Comparison of ENCODE assay signal across 1 cellular context in the genomic region with DNA sequence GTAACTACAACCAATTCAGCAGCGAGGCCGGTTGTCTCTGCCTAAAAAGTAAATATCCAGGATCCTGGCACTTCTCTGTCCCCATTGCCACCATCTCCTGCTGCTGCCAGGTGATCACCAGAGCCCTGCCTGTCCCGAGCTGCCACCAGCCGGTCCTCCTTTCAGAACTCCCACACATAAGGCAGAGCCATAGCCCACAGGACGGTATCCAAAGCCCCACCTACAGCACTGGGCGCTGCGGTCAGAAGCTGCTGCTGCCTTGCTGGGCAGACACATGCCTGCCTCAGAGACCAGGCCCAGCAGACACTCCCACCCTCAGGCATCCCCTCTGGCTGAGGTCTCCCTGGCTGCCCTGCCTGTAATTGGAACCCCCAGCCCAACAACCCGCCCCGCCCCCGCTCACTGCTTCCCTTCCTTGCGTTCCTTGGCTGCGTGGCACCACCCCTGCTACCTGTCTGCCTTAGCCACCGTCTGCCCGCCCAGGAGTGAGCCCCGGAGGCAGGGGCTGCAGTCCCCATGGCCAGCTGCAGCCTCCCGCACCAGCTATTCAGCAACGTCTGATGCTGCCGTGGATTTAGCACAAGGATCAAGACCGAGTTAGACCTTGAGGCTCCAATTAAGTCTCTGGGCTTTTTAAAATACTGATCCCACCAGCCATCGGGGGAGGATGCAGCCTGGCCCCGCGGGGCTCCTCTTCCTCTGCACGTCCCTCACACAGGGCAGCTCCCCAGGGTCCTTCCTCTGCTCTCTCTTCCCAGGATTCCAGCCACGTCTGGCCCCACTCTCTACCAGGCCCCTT.
TF ChIP-seq lines count a peak whose summit lies in the region.

No MANE protein-coding gene starts in this region.

TF ChIP-seq in SK-N-SH, 30 proteins besides CTCF, POLR2A, EP300 and RAD21:
- TF ChIP-seq ZBTB33 (IDR thresholded peaks at IDR 0.05; ENCODE audit: borderline replicate concordance, low read depth) (no peak), MAX (IDR thresholded peaks at IDR 0.05; ENCODE audit: low read depth) (no peak), TEAD4 (IDR thresholded peaks at IDR 0.05; ENCODE audit: borderline replicate concordance, insufficient read depth) (no peak), CHD2 (IDR thresholded peaks at IDR 0.05; ENCODE audit: low read length, partially characterized antibody) (no peak), POLR2AphosphoS5 (IDR thresholded peaks at IDR 0.05; ENCODE audit: low read depth, low read length) (no peak), RXRA (IDR thresholded peaks at IDR 0.05; ENCODE audit: borderline replicate concordance, low read depth) (no peak), MXI1 (IDR thresholded peaks at IDR 0.05; ENCODE audit: low read depth, low read length) (no peak), FOXJ3 (CRISPR knock-in tag; IDR thresholded peaks at IDR 0.05) (no peak)
- TF ChIP-seq, protein P1, sequence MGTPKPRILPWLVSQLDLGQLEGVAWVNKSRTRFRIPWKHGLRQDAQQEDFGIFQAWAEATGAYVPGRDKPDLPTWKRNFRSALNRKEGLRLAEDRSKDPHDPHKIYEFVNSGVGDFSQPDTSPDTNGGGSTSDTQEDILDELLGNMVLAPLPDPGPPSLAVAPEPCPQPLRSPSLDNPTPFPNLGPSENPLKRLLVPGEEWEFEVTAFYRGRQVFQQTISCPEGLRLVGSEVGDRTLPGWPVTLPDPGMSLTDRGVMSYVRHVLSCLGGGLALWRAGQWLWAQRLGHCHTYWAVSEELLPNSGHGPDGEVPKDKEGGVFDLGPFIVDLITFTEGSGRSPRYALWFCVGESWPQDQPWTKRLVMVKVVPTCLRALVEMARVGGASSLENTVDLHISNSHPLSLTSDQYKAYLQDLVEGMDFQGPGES (IDR thresholded peaks at IDR 0.05; ENCODE audit: low read depth, low read length) = no peak
TF ChIP-seq in SK-N-SH: peak in this region for 0.
